9 cellular contexts compared by ENCODE assay signal in the genomic region with DNA sequence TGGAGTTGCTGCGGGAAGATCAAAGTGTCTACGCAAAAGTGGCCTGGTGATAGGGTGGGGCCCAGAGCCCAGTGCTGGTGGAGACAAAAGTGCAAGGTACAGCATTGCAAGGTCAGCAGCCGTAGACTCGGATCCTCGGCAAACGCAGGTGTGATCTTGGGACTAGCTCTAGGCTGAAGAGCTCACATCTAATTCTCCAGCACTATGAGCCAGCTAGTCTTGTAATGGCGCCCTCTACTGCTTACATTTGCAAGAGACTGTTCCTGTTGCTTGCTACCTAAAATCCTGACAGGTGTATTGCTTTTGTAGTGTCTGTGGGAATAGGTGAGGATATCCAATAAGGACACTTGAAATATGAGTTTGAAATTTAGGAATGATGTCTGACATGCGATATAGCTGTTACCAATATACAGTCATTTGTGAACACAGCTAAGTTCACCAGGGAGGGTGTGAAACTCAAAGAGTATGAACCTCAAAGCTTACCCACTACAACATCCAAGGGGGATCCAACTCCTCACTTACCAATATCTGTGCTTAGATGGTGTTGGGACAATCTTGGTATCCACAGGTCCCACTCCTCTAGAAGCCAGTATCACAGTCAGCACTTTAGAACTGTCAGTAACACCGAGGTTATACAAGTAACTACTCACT. TPM values are rescaled to one million over a fixed set of nuclear protein-coding genes. Genes with fewer than 3 reads are reported as not detected.
DNase-seq lines count a peak whose midpoint lies in the region; ATAC-seq, FAIRE-seq and TF ChIP-seq lines count a peak whose summit lies in the region.
"Had no signal": no experiment of that assay in that cellular context is flagged by ENCODE, and none has a peak within 500 bp of the region (broad histone marks: within the 10 kb centered on the region; RNA-seq: fewer than 3 reads in every experiment).

No MANE protein-coding gene starts in this region.

- no peaks in the 10 kb centered on the region for H3K36me3 ChIP-seq in spleen

- no peak for FAIRE-seq in RCC 7860 (lab: Jason Lieb, UNC)
- FAIRE-seq: TTC549 had no signal

- peak; percentile 20 to 74 (median 56) for TF ChIP-seq CTCF in spleen (IDR thresholded peaks at IDR 0.05 in 8 of 11, conservative IDR thresholded peaks at IDR 0.05 in 3 of 11)

- H3K4me3 ChIP-seq in spleen, result no peak overlapping the region

- no peaks in the 10 kb centered on the region for H3K9me3 ChIP-seq in spleen

- no peak for TF ChIP-seq POLR2A in spleen (IDR thresholded peaks at IDR 0.05)

- peak; percentile 52 for DNase-seq in D341Med (ENCODE audit: low spot score)
- peak; percentile 8 for DNase-seq in HK-2 (ENCODE audit: unreplicated experiment)
- peak; percentile 37 to 61 for DNase-seq in NOMO-1 (lab: John Stamatoyannopoulos, UW; ENCODE audit: unreplicated experiment in 2 of 2)
- DNase-seq in activated T-cell treated with anti-CD3 and anti-CD28 coated beads for 1 hour (ENCODE audit: low read depth), result peak; percentile 17
- peak; percentile 17 for DNase-seq in fibroblast of the conjunctiva (ENCODE audit: low read depth)
- DNase-seq in spleen, result no peak
- DNase-seq in RCC 7860 (ENCODE audit: low spot score), result no peak

- peaks cover 0 to 4% (median 0%) of the 10 kb centered on the region in 6 donors for H3K4me1 ChIP-seq in spleen

- no peaks in the 10 kb centered on the region for H3K27me3 ChIP-seq in spleen (replicated peaks in 1 of 7)

- H3K27ac ChIP-seq in spleen, result no peak overlapping the region

- intact Hi-C loops in spleen (cut with DNase I; ENCODE audit: low total_unique reads), result loop anchor here (5.0 to 10.0 kb wide), 2 partner anchors 233 to 375 kb away; no protein-coding TSS in a partner anchor

- WGBS in spleen, 5 donors, result 44 to 58% (median 51%) methylated on average over 9 of the region's 9 CpGs

- ATAC-seq in GM19463 (IDR thresholded peaks at IDR 0.05; ENCODE audit: unreplicated experiment), result peak; percentile 86

RNA-seq across cellular contexts. Expression of a gene that starts 58.4 kb away (rescaled TPM):
- total RNA-seq in spleen, result 1 to 10 TPM in 6 of 7 donors, under 1 TPM in 1; 0.94 to 4.6 (median 1.9) TPM
- under 1 TPM; 0.54 to 0.85 (median 0.67) TPM for polyA plus RNA-seq in spleen

Comparison
In these comparisons a context has a peak if more than half of its experiments do, and no peak if none do; other contexts are left out.
1. DNase-seq: peak in D341Med (single experiment), HK-2 (single experiment), NOMO-1 (2 of 2), activated T-cell treated with anti-CD3 and anti-CD28 coated beads for 1 hour (single experiment) and fibroblast of the conjunctiva (single experiment); none in spleen (single experiment) and RCC 7860 (single experiment).